In genomic region chr3:157156844-157157635, GRCh38 we compare ENCODE assay signal across 8 cellular contexts. TPM values are rescaled to one million over a fixed set of nuclear protein-coding genes. Genes with fewer than 3 reads are reported as not detected.
A peak's percentile ranks its signal among the peaks of the same experiment; 100 is the strongest.
DNase-seq lines count a peak whose midpoint lies in the region; TF ChIP-seq lines count a peak whose summit lies in the region.

No MANE protein-coding gene starts in this region.

- H3K9ac ChIP-seq in NT2/D1 (ENCODE audit: insufficient read length, low read depth): no peak overlapping the region

- H3K27me3 ChIP-seq in NT2/D1 (ENCODE audit: insufficient read depth, insufficient read length): no peaks in the 10 kb centered on the region

- peaks cover 44% of the 10 kb centered on the region for H3K4me1 Mint-ChIP-seq in endothelial cell (ENCODE audit: unreplicated experiment)

- H3K4me3 ChIP-seq in NT2/D1 (ENCODE audit: insufficient read length, low read depth): peak overlapping the region; percentile 93

- H3K9me3 Mint-ChIP-seq in endothelial cell (ENCODE audit: unreplicated experiment): no peaks in the 10 kb centered on the region

- H3K36me3 Mint-ChIP-seq in endothelial cell (ENCODE audit: low read depth, unreplicated experiment): peaks cover 49% of the 10 kb centered on the region

- H3K9me3 ChIP-seq in NT2/D1 (ENCODE audit: insufficient read depth, low read length): no peaks in the 10 kb centered on the region

- H3K4me3 Mint-ChIP-seq in endothelial cell (ENCODE audit: unreplicated experiment): peak overlapping the region; percentile 73

- H3K27me3 Mint-ChIP-seq in endothelial cell (ENCODE audit: unreplicated experiment): peaks cover 25% of the 10 kb centered on the region

- peaks cover 73% of the 10 kb centered on the region for H3K36me3 ChIP-seq in NT2/D1 (ENCODE audit: insufficient read depth, insufficient read length, low read length)

- DNase-seq in NCI-H2107 treated with DMSO at 0.1 percent for 48 hours (lab: John Stamatoyannopoulos, UW; ENCODE audit: unreplicated experiment) (peak; percentile 43), NCI-H2107 (lab: John Stamatoyannopoulos, UW) (no peak), NT2/D1 (ENCODE audit: low read depth, low spot score) (no peak), endothelial cell (ENCODE audit: low spot score) (no peak), renal cortical epithelial cell (ENCODE audit: low read depth) (peak; percentile 28), GM20000 (ENCODE audit: low spot score) (no peak), NCI-H2171 treated with DMSO at 0.1 percent for 48 hours (lab: John Stamatoyannopoulos, UW) (no peak), NCI-H774 (lab: John Stamatoyannopoulos, UW) (no peak)

- H3K4me1 ChIP-seq in NT2/D1 (ENCODE audit: insufficient read depth, insufficient read length): no peaks in the 10 kb centered on the region

- peak overlapping the region; percentile 25 for H3K27ac Mint-ChIP-seq in endothelial cell (ENCODE audit: unreplicated experiment)

- no peak for TF ChIP-seq CTCF in endothelial cell (IDR thresholded peaks at IDR 0.05; ENCODE audit: unreplicated experiment)
- TF ChIP-seq CTCF in GM20000 (IDR thresholded peaks at IDR 0.05; ENCODE audit: extremely low read depth, missing control alignments): no peak

RNA-seq across cellular contexts. Expression of gene CCNL1, which starts 2.9 kb away (rescaled TPM):
- total RNA-seq in endothelial cell (ENCODE audit: unreplicated experiment) (132 TPM), renal cortical epithelial cell (59.6 and 110 TPM in 2 replicates)

Comparison
In these comparisons a context has a peak if more than half of its experiments do, and no peak if none do; other contexts are left out.
1. DNase-seq: peak in NCI-H2107 treated with DMSO at 0.1 percent for 48 hours (single experiment) and renal cortical epithelial cell (single experiment); none in NCI-H2107 (single experiment), NT2/D1 (single experiment), endothelial cell (single experiment), GM20000 (single experiment), NCI-H2171 treated with DMSO at 0.1 percent for 48 hours (single experiment) and NCI-H774 (single experiment).